ENCODE assay signal across 8 cellular contexts in the genomic region with DNA sequence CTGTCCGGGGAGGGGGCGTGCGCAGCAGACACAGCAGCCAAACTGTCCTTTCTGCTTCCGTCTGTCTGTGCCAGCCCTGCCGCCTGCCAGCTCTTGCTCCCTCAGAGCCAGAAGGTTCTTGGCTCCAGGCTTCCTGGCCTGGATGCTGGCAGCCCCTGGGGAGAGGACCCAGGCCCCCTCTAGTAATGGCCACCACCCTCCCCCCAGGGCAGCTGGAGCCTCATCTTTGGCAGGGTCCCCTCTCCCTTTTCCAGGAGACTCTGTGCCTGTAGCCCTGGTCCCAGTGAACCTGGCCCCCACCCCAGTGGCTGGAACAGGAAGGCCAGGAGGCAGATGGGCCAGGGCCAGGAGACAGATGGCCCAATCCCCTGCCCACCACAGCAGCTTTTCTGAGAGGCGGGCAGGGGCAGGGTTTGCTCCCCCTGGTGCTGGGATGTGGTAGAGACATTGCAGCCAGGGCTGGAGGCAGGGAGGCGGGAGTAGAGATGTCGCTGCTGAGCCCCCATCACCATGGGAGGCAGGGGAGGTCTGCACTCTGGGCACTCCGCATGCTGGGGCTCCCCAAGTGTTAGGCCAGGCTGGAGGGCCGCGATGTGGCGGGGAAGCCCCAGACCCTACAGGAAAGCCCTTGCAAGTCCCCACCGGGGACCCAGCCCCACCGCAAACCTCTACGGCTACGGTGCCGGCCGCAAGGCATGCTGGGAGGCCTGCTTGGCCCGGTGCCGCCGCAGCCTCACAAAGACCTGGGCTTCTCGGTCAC. TPM values are rescaled to one million over a fixed set of nuclear protein-coding genes. Genes with fewer than 3 reads are reported as not detected.
DNase-seq lines count a peak whose midpoint lies in the region; TF ChIP-seq lines count a peak whose summit lies in the region.

No MANE protein-coding gene starts in this region.

- H3K36me3 ChIP-seq in left ventricle myocardium inferior: peaks cover 40% of the 10 kb centered on the region

- intact Hi-C loops in left ventricle myocardium inferior (cut with micrococcal nuclease): no loop called here

- no peaks in the 10 kb centered on the region for H3K27me3 ChIP-seq in left ventricle myocardium inferior (ENCODE audit: low read depth)

- TF ChIP-seq CTCF in LNCaP clone FGC (IDR thresholded peaks at IDR 0.05; ENCODE audit: control insufficient read depth, extremely low read depth, insufficient read depth): peak; percentile 44
- peak; percentile 79 for TF ChIP-seq CTCF in left ventricle myocardium inferior (IDR thresholded peaks at IDR 0.05; ENCODE audit: borderline replicate concordance)

- H3K27ac ChIP-seq in left ventricle myocardium inferior (replicated peaks): peak overlapping the region; percentile 90

- H3K9me3 ChIP-seq in left ventricle myocardium inferior (replicated peaks): no peaks in the 10 kb centered on the region

- H3K4me3 ChIP-seq in LNCaP clone FGC (ENCODE audit: low read depth, low read length) (no peak overlapping the region), left ventricle myocardium inferior (peak overlapping the region; percentile 61)

- H3K4me1 ChIP-seq in left ventricle myocardium inferior: peaks cover 40% of the 10 kb centered on the region

- peak; percentile 23 for DNase-seq in DMS114 treated with DMSO at 0.1 percent for 48 hours (lab: John Stamatoyannopoulos, UW; ENCODE audit: unreplicated experiment)
- DNase-seq in LNCaP clone FGC (ENCODE audit: low read depth): no peak
- peak; percentile 36 for DNase-seq in T follicular helper cell (ENCODE audit: low read depth)
- peak; percentile 53 for DNase-seq in amniotic epithelial cell (ENCODE audit: low read depth)
- DNase-seq in left ventricle myocardium inferior: peak; percentile 76
- peak; percentile 96 for DNase-seq in retina
- no peak for DNase-seq in SKM-1 treated with dmso at 0.1 percent for 144 hours (lab: John Stamatoyannopoulos, UW; ENCODE audit: unreplicated experiment)
- DNase-seq in NCI-H187 (lab: John Stamatoyannopoulos, UW): no peak

RNA-seq across cellular contexts. Expression of a gene that starts 16.7 kb away (rescaled TPM):
- total RNA-seq in left ventricle myocardium inferior: 13.3 TPM

RNA-seq across cellular contexts. Expression of a gene that starts 27.7 kb away (rescaled TPM):
- total RNA-seq in left ventricle myocardium inferior: 144 TPM

RNA-seq across cellular contexts. Expression of a gene that starts 42.9 kb away (rescaled TPM):
- 14.7 TPM for total RNA-seq in left ventricle myocardium inferior

RNA-seq across cellular contexts. Expression of a gene that starts 50.9 kb away (rescaled TPM):
- total RNA-seq in left ventricle myocardium inferior: 27.5 TPM

Comparison
In these comparisons a context has a peak if more than half of its experiments do, and no peak if none do; other contexts are left out.
1. DNase-seq: peak in DMS114 treated with DMSO at 0.1 percent for 48 hours (single experiment), T follicular helper cell (single experiment), amniotic epithelial cell (single experiment), left ventricle myocardium inferior (single experiment) and retina (single experiment); none in LNCaP clone FGC (single experiment), SKM-1 treated with dmso at 0.1 percent for 144 hours (single experiment) and NCI-H187 (0 of 2).